Comparison of ENCODE assay signal across 9 cellular contexts in genomic region chr2:62293490-62294212, GRCh38.
A peak's percentile ranks its signal among the peaks of the same experiment; 100 is the strongest.
DNase-seq lines count a peak whose midpoint lies in the region; ATAC-seq and TF ChIP-seq lines count a peak whose summit lies in the region.
"Had no signal": no experiment of that assay in that cellular context is flagged by ENCODE, and none has a peak within 500 bp of the region (broad histone marks: within the 10 kb centered on the region; RNA-seq: fewer than 3 reads in every experiment).

No MANE protein-coding gene starts in this region.

- intact Hi-C loops in lower lobe of right lung (cut with DNase I) (no loop called here), vagina (cut with DNase I) (no loop called here)

- no peaks in the 10 kb centered on the region for H3K27me3 Mint-ChIP-seq in activated naive CD8-positive, alpha-beta T cell treated with anti-CD3 and anti-CD28 coated beads, Interleukin-2, amount 50 U/mL, for 24 hours
- H3K27me3 Mint-ChIP-seq: memory B cell had no signal

- H3K36me3 Mint-ChIP-seq in activated naive CD8-positive, alpha-beta T cell treated with anti-CD3 and anti-CD28 coated beads, Interleukin-2, amount 50 U/mL, for 24 hours (ENCODE audit: low read depth): no peaks in the 10 kb centered on the region
- H3K36me3 Mint-ChIP-seq: memory B cell had no signal

- H3K27ac Mint-ChIP-seq in activated naive CD8-positive, alpha-beta T cell treated with anti-CD3 and anti-CD28 coated beads, Interleukin-2, amount 50 U/mL, for 24 hours: no peak overlapping the region
- H3K27ac Mint-ChIP-seq: memory B cell had no signal

- no peak for TF ChIP-seq CTCF in lower lobe of right lung (IDR thresholded peaks at IDR 0.05)
- TF ChIP-seq CTCF in vagina (IDR thresholded peaks at IDR 0.05): no peak

- H3K36me3 ChIP-seq in lower lobe of right lung (no peaks in the 10 kb centered on the region), vagina (no peaks in the 10 kb centered on the region)

- H3K27me3 ChIP-seq in lower lobe of right lung (ENCODE audit: low read depth) (no peaks in the 10 kb centered on the region), vagina (no peaks in the 10 kb centered on the region)

- no peak for TF ChIP-seq POLR2A in vagina (IDR thresholded peaks at IDR 0.05)

- H3K9me3 Mint-ChIP-seq in activated naive CD8-positive, alpha-beta T cell treated with anti-CD3 and anti-CD28 coated beads, Interleukin-2, amount 50 U/mL, for 24 hours: no peaks in the 10 kb centered on the region
- H3K9me3 Mint-ChIP-seq: memory B cell had no signal

- H3K4me3 ChIP-seq in lower lobe of right lung: peak overlapping the region; percentile 17
- H3K4me3 ChIP-seq in vagina: no peak overlapping the region

- H3K4me1 ChIP-seq in lower lobe of right lung (peaks cover 41% of the 10 kb centered on the region), vagina (peaks cover 30% of the 10 kb centered on the region)

- H3K9me3 ChIP-seq in lower lobe of right lung: no peaks in the 10 kb centered on the region
- H3K9me3 ChIP-seq in vagina: no peaks in the 10 kb centered on the region

- peaks cover 6% of the 10 kb centered on the region for H3K4me1 Mint-ChIP-seq in activated naive CD8-positive, alpha-beta T cell treated with anti-CD3 and anti-CD28 coated beads, Interleukin-2, amount 50 U/mL, for 24 hours

- DNase-seq in NCI-H1105 (lab: John Stamatoyannopoulos, UW): peak; percentile 14
- DNase-seq in cerebellar cortex (ENCODE audit: low spot score): peak; percentile 41
- DNase-seq in lower lobe of right lung: peak; percentile 90
- DNase-seq in vagina (ENCODE audit: extremely low spot score in 2 of 2): no peak
- DNase-seq in NCI-H1694 (lab: John Stamatoyannopoulos, UW): no peak
- DNase-seq in activated naive CD8-positive, alpha-beta T cell treated with anti-CD3 and anti-CD28 coated beads, Interleukin-2, amount 50 U/mL, for 24 hours: no peak

- H3K27ac ChIP-seq in lower lobe of right lung (peak overlapping the region; percentile 78), vagina (peak overlapping the region; percentile 63)

- no peak overlapping the region for H3K4me3 Mint-ChIP-seq in activated naive CD8-positive, alpha-beta T cell treated with anti-CD3 and anti-CD28 coated beads, Interleukin-2, amount 50 U/mL, for 24 hours
- H3K4me3 Mint-ChIP-seq: memory B cell had no signal

- peak; percentile 50 for ATAC-seq in GM21515 (IDR thresholded peaks at IDR 0.05; ENCODE audit: unreplicated experiment)
- ATAC-seq in lower lobe of right lung: peak; percentile 80 to 94
- ATAC-seq in activated naive CD8-positive, alpha-beta T cell treated with anti-CD3 and anti-CD28 coated beads, Interleukin-2, amount 50 U/mL, for 24 hours: no peak
- no peak for ATAC-seq in GM19035 (IDR thresholded peaks at IDR 0.05; ENCODE audit: unreplicated experiment)

Comparison
In these comparisons a context has a peak if more than half of its experiments do, and no peak if none do; other contexts are left out.
1. ATAC-seq: peak in GM21515 (single experiment) and lower lobe of right lung (2 of 2); none in activated naive CD8-positive, alpha-beta T cell treated with anti-CD3 and anti-CD28 coated beads, Interleukin-2, amount 50 U/mL, for 24 hours (single experiment) and GM19035 (single experiment).
2. DNase-seq: peak in NCI-H1105 (single experiment), cerebellar cortex (single experiment) and lower lobe of right lung (single experiment); none in vagina (0 of 2), NCI-H1694 (single experiment) and activated naive CD8-positive, alpha-beta T cell treated with anti-CD3 and anti-CD28 coated beads, Interleukin-2, amount 50 U/mL, for 24 hours (single experiment).